In genomic region chr5:174688441-174689354, GRCh38 we compare ENCODE assay signal across 23 cellular contexts. TPM values are rescaled to one million over a fixed set of nuclear protein-coding genes. Genes with fewer than 3 reads are reported as not detected.
DNase-seq lines count a peak whose midpoint lies in the region; TF ChIP-seq lines count a peak whose summit lies in the region.
"Had no signal": no experiment of that assay in that cellular context is flagged by ENCODE, and none has a peak within 500 bp of the region (broad histone marks: within the 10 kb centered on the region; RNA-seq: fewer than 3 reads in every experiment).

No MANE protein-coding gene starts in this region.

- H3K27me3 ChIP-seq in fibroblast of lung (ENCODE audit: control insufficient read depth, insufficient read depth, low read length) (peaks cover 6% of the 10 kb centered on the region), prostate gland (replicated peaks; ENCODE audit: insufficient read depth) (peaks cover 4% of the 10 kb centered on the region)

- H3K79me2 ChIP-seq in fibroblast of lung (ENCODE audit: control insufficient read depth, insufficient read depth, low read length) = no peaks in the 10 kb centered on the region

- H2AFZ ChIP-seq in fibroblast of lung (ENCODE audit: low read length) = no peak overlapping the region
- H2AFZ ChIP-seq: PC-9 had no signal

- H3K9ac ChIP-seq in fibroblast of lung (ENCODE audit: insufficient read depth, low read length) = no peak overlapping the region

- H3K4me3 Mint-ChIP-seq in mesothelial cell of epicardium (peak overlapping the region; percentile 52), type B pancreatic cell (peak overlapping the region; percentile 78)

- WGBS in prostate gland = 15% methylated on average over 30 of the region's 30 CpGs

- intact Hi-C loops in prostate gland (cut with DNase I) = no loop called here

- H3K4me1 Mint-ChIP-seq in mesothelial cell of epicardium (peaks cover 34% of the 10 kb centered on the region), type B pancreatic cell (ENCODE audit: unreplicated experiment) (peaks cover 47% of the 10 kb centered on the region)

- H3K36me3 Mint-ChIP-seq in mesothelial cell of epicardium (no peaks in the 10 kb centered on the region), type B pancreatic cell (no peaks in the 10 kb centered on the region)

- DNase-seq in DMS 273 (lab: John Stamatoyannopoulos, UW; ENCODE audit: unreplicated experiment) = peak; percentile 3
- no peak for DNase-seq in DMS 273 treated with DMSO at 0.1 percent for 48 hours (lab: John Stamatoyannopoulos, UW)
- no peak for DNase-seq in fibroblast of lung (ENCODE audit: low read depth in 2 of 2)
- no peak for DNase-seq in mesothelial cell of epicardium (ENCODE audit: low spot score in 2 of 2, unreplicated experiment in 2 of 2)
- DNase-seq in type B pancreatic cell (ENCODE audit: extremely low spot score, unreplicated experiment) = no peak
- DNase-seq in prostate gland (ENCODE audit: low spot score) = no peak
- DNase-seq in GM13977 (ENCODE audit: low spot score) = no peak
- no peak for DNase-seq in activated CD8-positive, alpha-beta memory T cell treated with anti-CD3 and anti-CD28 coated beads, Interleukin-2, amount 50 U/mL, for 4 hours
- DNase-seq: activated CD4-positive, alpha-beta T cell treated with anti-CD3 and anti-CD28 coated beads for 4 hours; activated effector memory CD4-positive, alpha-beta T cell treated with anti-CD3 and anti-CD28 coated beads, Interleukin-2, amount 50 U/mL, for 16 hours; amniotic stem cell; effector CD4-positive, alpha-beta T cell; GF-D8; heart left ventricle; midbrain; NCI-H1436 treated with DMSO at 0.1 percent for 48 hours; NCI-H82; occipital lobe; PC-9 had no signal

- H3K4me1 ChIP-seq in fibroblast of lung (ENCODE audit: control insufficient read depth, extremely low read depth, insufficient read depth, low read length) (no peaks in the 10 kb centered on the region), prostate gland (replicated peaks) (no peaks in the 10 kb centered on the region)

- no peak for TF ChIP-seq POLR2A in prostate gland (IDR thresholded peaks at IDR 0.05)

- H3K9me3 ChIP-seq in fibroblast of lung (ENCODE audit: control insufficient read depth, insufficient read depth, low read depth, low read length) (no peaks in the 10 kb centered on the region), prostate gland (no peaks in the 10 kb centered on the region)
- H3K9me3 ChIP-seq: suprapubic skin had no signal

- peak overlapping the region; percentile 13 for H3K4me2 ChIP-seq in fibroblast of lung (ENCODE audit: extremely low read depth, insufficient read depth, low read length)
- H3K4me2 ChIP-seq: PC-9 had no signal

- in situ Hi-C loops in GM13977 (cut with MboI; ENCODE audit: low pct_unique_long_range_greater_than_20kb, low sequenced_read_pairs, unreplicated experiment) = no loop called here

- H3K27me3 Mint-ChIP-seq in mesothelial cell of epicardium (ENCODE audit: low read depth) = peaks cover 15% of the 10 kb centered on the region
- H3K27me3 Mint-ChIP-seq in type B pancreatic cell = peaks cover 63% of the 10 kb centered on the region

- H4K20me1 ChIP-seq in fibroblast of lung (ENCODE audit: control insufficient read depth, extremely low read depth, insufficient read depth, low read length) = no peaks in the 10 kb centered on the region

- H3K27ac Mint-ChIP-seq in mesothelial cell of epicardium (no peak overlapping the region), type B pancreatic cell (peak overlapping the region; percentile 28)

- peak overlapping the region in 1 of 4 experiments; percentile 12 for H3K4me3 ChIP-seq in fibroblast of lung (replicated peaks in 1 of 4; ENCODE audit: control extremely low read depth in 1 of 4, insufficient read depth in 1 of 4, low read depth in 3 of 4, low read length in 4 of 4)
- H3K4me3 ChIP-seq in prostate gland = no peak overlapping the region
- H3K4me3 ChIP-seq: GM12878, heart left ventricle, PC-9, skin epidermis, suprapubic skin had no signal

- TF ChIP-seq CTCF in fibroblast of lung (conservative IDR thresholded peaks at IDR 0.05 in 1 of 2, IDR thresholded peaks at IDR 0.05 in 1 of 2; ENCODE audit: low read depth in 1 of 2, low read length in 2 of 2) = no peak
- TF ChIP-seq CTCF in mesothelial cell of epicardium (IDR thresholded peaks at IDR 0.05; ENCODE audit: unreplicated experiment) = no peak
- TF ChIP-seq CTCF in type B pancreatic cell (conservative IDR thresholded peaks at IDR 0.05) = no peak
- no peak for TF ChIP-seq CTCF in prostate gland (IDR thresholded peaks at IDR 0.05)
- no peak for TF ChIP-seq CTCF in GM13977 (IDR thresholded peaks at IDR 0.05; ENCODE audit: extremely low read depth, insufficient read depth, missing control alignments)

- no peaks in the 10 kb centered on the region for H3K9me3 Mint-ChIP-seq in mesothelial cell of epicardium
- H3K9me3 Mint-ChIP-seq in type B pancreatic cell = no peaks in the 10 kb centered on the region

- no peaks in the 10 kb centered on the region for H3K36me3 ChIP-seq in fibroblast of lung (ENCODE audit: control insufficient read depth, insufficient read depth, low read length)
- no peaks in the 10 kb centered on the region for H3K36me3 ChIP-seq in prostate gland
- H3K36me3 ChIP-seq: heart left ventricle, suprapubic skin had no signal

- H3K27ac ChIP-seq in fibroblast of lung (ENCODE audit: insufficient read depth, low read length) = no peak overlapping the region
- H3K27ac ChIP-seq in prostate gland = no peak overlapping the region
- H3K27ac ChIP-seq: 22Rv1, heart left ventricle, PC-9, skin epidermis, suprapubic skin had no signal

RNA-seq across cellular contexts. Expression of gene MSX2, which starts 35.7 kb away (rescaled TPM):
- total RNA-seq in fibroblast of lung (1.0 and 1.3 TPM in 2 replicates), mesothelial cell of epicardium (83.9 to 86.9 TPM (median 85.2 TPM) in 3 replicates), type B pancreatic cell (ENCODE audit: low replicate concordance) (55.6 and 69.7 TPM in 2 replicates), prostate gland (10 to 100 TPM in 1 of 2 donors, 1 to 10 TPM in 1; 7.1 to 36.4 TPM)
- 3.1 and 4.5 TPM in 2 replicates for polyA plus RNA-seq in fibroblast of lung
- polyA plus RNA-seq in fibroblast of lung (2012) = 3.3 and 6.1 TPM in 2 replicates
- 2.3 and 2.6 TPM in 2 replicates for polyA minus RNA-seq in fibroblast of lung (ENCODE audit: low replicate concordance)
- total RNA-seq: GM12878, occipital lobe, PC-9 had no signal
- polyA plus RNA-seq: GM12878 had no signal
